Comparison of ENCODE assay signal across 10 cellular contexts in the genomic region with DNA sequence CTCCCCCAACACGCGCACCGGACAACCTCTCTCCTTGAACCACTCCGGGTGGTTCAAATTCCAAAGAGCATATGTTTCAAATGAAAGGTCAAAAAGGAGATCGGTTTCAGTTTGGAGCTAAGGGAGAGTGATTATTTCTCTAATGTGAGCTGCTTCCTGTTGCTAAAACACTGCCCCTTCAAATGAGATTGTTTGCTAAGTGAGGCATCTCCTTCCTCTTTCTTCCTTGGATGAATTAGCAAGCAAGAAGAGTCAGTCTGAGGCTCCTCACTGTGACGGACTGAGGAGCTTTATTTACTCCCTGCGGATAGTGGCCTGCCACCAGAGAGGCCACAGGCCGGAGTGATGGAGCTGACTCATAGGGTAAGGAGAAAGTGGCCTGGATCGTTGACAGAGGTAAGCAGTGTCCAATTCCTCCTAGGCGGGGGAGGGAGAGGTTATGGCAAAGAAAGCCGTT.
DNase-seq lines count a peak whose midpoint lies in the region; ATAC-seq and TF ChIP-seq lines count a peak whose summit lies in the region.
"Had no signal": no experiment of that assay in that cellular context is flagged by ENCODE, and none has a peak within 500 bp of the region (broad histone marks: within the 10 kb centered on the region; RNA-seq: fewer than 3 reads in every experiment).

No MANE protein-coding gene starts in this region.

- H3K9me3 ChIP-seq in PC-3 (ENCODE audit: low read length) (no peaks in the 10 kb centered on the region), fibroblast of lung (ENCODE audit: control insufficient read depth, insufficient read depth, low read depth, low read length) (no peaks in the 10 kb centered on the region), HAP-1 (no peaks in the 10 kb centered on the region), OCI-LY7 (ENCODE audit: low read length) (no peaks in the 10 kb centered on the region)

- H2AFZ ChIP-seq in PC-3 (ENCODE audit: low read length) (peak overlapping the region; percentile 68), fibroblast of lung (ENCODE audit: low read length) (peak overlapping the region; percentile 78), OCI-LY7 (ENCODE audit: low read length) (no peak overlapping the region)

- CTCF ChIA-PET in PC-3 (lab: Charles Lee) (interaction anchor here (0.6 kb wide), 2 partner anchors 304 to 377 kb away, joined by 4 to 5 read pairs; no protein-coding TSS in a partner anchor), OCI-LY7 (lab: Charles Lee; ENCODE audit: unreplicated experiment) (no interaction called here)

- no peak overlapping the region for H3K9ac ChIP-seq in PC-3 (ENCODE audit: low read length)
- no peak overlapping the region for H3K9ac ChIP-seq in fibroblast of lung (ENCODE audit: insufficient read depth, low read length)

- ATAC-seq in PC-3, result peak; percentile 99
- ATAC-seq: T-helper 17 cell had no signal

- H4K20me1 ChIP-seq in PC-3 (ENCODE audit: low read length) (no peaks in the 10 kb centered on the region), fibroblast of lung (ENCODE audit: control insufficient read depth, extremely low read depth, insufficient read depth, low read length) (no peaks in the 10 kb centered on the region), OCI-LY7 (ENCODE audit: insufficient read depth, low read length) (no peaks in the 10 kb centered on the region)

- in situ Hi-C loops in G401 (cut with HindIII; ENCODE audit: low sequenced_read_pairs), result no loop called here
- in situ Hi-C loops in HAP-1 (cut with MboI; ENCODE audit: low sequenced_read_pairs), result no loop called here

- POLR2A ChIA-PET in PC-3 (lab: Charles Lee; ENCODE audit: unreplicated experiment), result interaction anchor here (0.5 to 0.7 kb wide), 2 partner anchors 18 to 405 kb away, joined by 3 read pairs; no protein-coding TSS in a partner anchor
- POLR2A ChIA-PET in OCI-LY7 (lab: Charles Lee), result interaction anchor here (0.6 to 0.8 kb wide), 2 partner anchors 42 to 607 kb away, joined by 3 to 4 read pairs; no protein-coding TSS in a partner anchor

- H3K4me1 ChIP-seq in PC-3 (ENCODE audit: insufficient read depth, low read length) (peaks cover 18% of the 10 kb centered on the region), fibroblast of lung (ENCODE audit: control insufficient read depth, extremely low read depth, insufficient read depth, low read length) (peaks cover 5% of the 10 kb centered on the region), HAP-1 (no peaks in the 10 kb centered on the region), OCI-LY7 (ENCODE audit: insufficient read depth, low read length, poor library complexity, severe bottlenecking) (no peaks in the 10 kb centered on the region)

- H3K4me2 ChIP-seq in PC-3 (ENCODE audit: low read length) (peak overlapping the region; percentile 62), fibroblast of lung (ENCODE audit: extremely low read depth, insufficient read depth, low read length) (peak overlapping the region; percentile 44), OCI-LY7 (ENCODE audit: low read length) (no peak overlapping the region)

- no peaks in the 10 kb centered on the region for H3F3A ChIP-seq in PC-3 (ENCODE audit: low read length, unreplicated experiment)

- DNase-seq in G401 (ENCODE audit: low spot score), result peak; percentile 39
- DNase-seq in PC-3, result peak; percentile 75
- peak; percentile 55 to 67 for DNase-seq in fibroblast of lung (ENCODE audit: low read depth in 2 of 2)
- peak; percentile 27 for DNase-seq in retina
- no peak for DNase-seq in HAP-1 (ENCODE audit: low spot score in 2 of 2)
- no peak for DNase-seq in OCI-LY7 (ENCODE audit: low spot score)
- DNase-seq in stimulated activated CD4-positive, alpha-beta T cell treated with anti-CD3 and anti-CD28 coated beads, Interleukin-4, amount 100 ng/mL, for 1 hour, result no peak
- DNase-seq in SHP77 (lab: John Stamatoyannopoulos, UW), result no peak
- DNase-seq: NCI-H2029, T-helper 17 cell had no signal

- H3K4me3 ChIP-seq in PC-3 (ENCODE audit: low read length) (peak overlapping the region; percentile 39; the same call in 1 of the 2 replicates), fibroblast of lung (replicated peaks in 1 of 4; ENCODE audit: control extremely low read depth in 1 of 4, insufficient read depth in 1 of 4, low read depth in 3 of 4, low read length in 4 of 4) (peak overlapping the region; percentile 14 to 38 (median 21)), HAP-1 (no peak overlapping the region), OCI-LY7 (ENCODE audit: low read depth, low read length, poor library complexity, severe bottlenecking) (no peak overlapping the region)

- BruUV-seq in PC-3 (replicated peaks; lab: Mats Ljungman, UMichigan) (no TSS peak), OCI-LY7 (replicated peaks; lab: Mats Ljungman, UMichigan) (no TSS peak)

- no peaks in the 10 kb centered on the region for H3K9me2 ChIP-seq in PC-3 (replicated peaks; ENCODE audit: low read length)
- no peaks in the 10 kb centered on the region for H3K9me2 ChIP-seq in OCI-LY7 (ENCODE audit: insufficient read depth, low read length)

- no peaks in the 10 kb centered on the region for H3K79me2 ChIP-seq in PC-3 (ENCODE audit: low read length)
- H3K79me2 ChIP-seq in fibroblast of lung (ENCODE audit: control insufficient read depth, insufficient read depth, low read length), result no peaks in the 10 kb centered on the region
- H3K79me2 ChIP-seq in OCI-LY7 (ENCODE audit: insufficient read depth, low read depth, low read length), result no peaks in the 10 kb centered on the region

- H3K36me3 ChIP-seq in PC-3 (ENCODE audit: low read depth, low read length) (no peaks in the 10 kb centered on the region), fibroblast of lung (ENCODE audit: control insufficient read depth, insufficient read depth, low read length) (no peaks in the 10 kb centered on the region), HAP-1 (replicated peaks) (no peaks in the 10 kb centered on the region), OCI-LY7 (ENCODE audit: insufficient read depth, low read length) (no peaks in the 10 kb centered on the region)

- TF ChIP-seq CTCF in PC-3 (conservative IDR thresholded peaks at IDR 0.05; ENCODE audit: low read depth, low read length) (no peak), fibroblast of lung (conservative IDR thresholded peaks at IDR 0.05 in 1 of 2, IDR thresholded peaks at IDR 0.05 in 1 of 2; ENCODE audit: low read depth in 1 of 2, low read length in 2 of 2) (no peak), OCI-LY7 (conservative IDR thresholded peaks at IDR 0.05; ENCODE audit: low read length) (no peak)

- H3K27ac ChIP-seq in PC-3 (ENCODE audit: low read length), result peak overlapping the region; percentile 44
- H3K27ac ChIP-seq in fibroblast of lung (ENCODE audit: insufficient read depth, low read length), result peak overlapping the region; percentile 73
- H3K27ac ChIP-seq in OCI-LY7 (ENCODE audit: low read depth, low read length, poor library complexity, severe bottlenecking), result no peak overlapping the region

- H3K27me3 ChIP-seq in PC-3 (ENCODE audit: low read length) (no peaks in the 10 kb centered on the region), fibroblast of lung (ENCODE audit: control insufficient read depth, insufficient read depth, low read length) (no peaks in the 10 kb centered on the region), HAP-1 (ENCODE audit: low read depth) (no peaks in the 10 kb centered on the region)

- intact Hi-C loops in PC-3 (cut with micrococcal nuclease) (loop anchor here (2.0 to 10.0 kb wide), 2 partner anchors 18 to 80 kb away; no protein-coding TSS in a partner anchor), OCI-LY7 (cut with micrococcal nuclease; ENCODE audit: unreplicated experiment) (no loop called here)

Comparison
In these comparisons a context has a peak if more than half of its experiments do, and no peak if none do; other contexts are left out.
1. DNase-seq: peak in G401 (single experiment), PC-3 (single experiment), fibroblast of lung (2 of 2) and retina (single experiment); none in HAP-1 (0 of 2), OCI-LY7 (single experiment), stimulated activated CD4-positive, alpha-beta T cell treated with anti-CD3 and anti-CD28 coated beads, Interleukin-4, amount 100 ng/mL, for 1 hour (single experiment) and SHP77 (0 of 2).
2. H3K4me3 ChIP-seq: peak in PC-3 (single experiment) and fibroblast of lung (4 of 4); none in HAP-1 (single experiment) and OCI-LY7 (single experiment).